Comparison of ENCODE assay signal across 8 cellular contexts in the genomic region with DNA sequence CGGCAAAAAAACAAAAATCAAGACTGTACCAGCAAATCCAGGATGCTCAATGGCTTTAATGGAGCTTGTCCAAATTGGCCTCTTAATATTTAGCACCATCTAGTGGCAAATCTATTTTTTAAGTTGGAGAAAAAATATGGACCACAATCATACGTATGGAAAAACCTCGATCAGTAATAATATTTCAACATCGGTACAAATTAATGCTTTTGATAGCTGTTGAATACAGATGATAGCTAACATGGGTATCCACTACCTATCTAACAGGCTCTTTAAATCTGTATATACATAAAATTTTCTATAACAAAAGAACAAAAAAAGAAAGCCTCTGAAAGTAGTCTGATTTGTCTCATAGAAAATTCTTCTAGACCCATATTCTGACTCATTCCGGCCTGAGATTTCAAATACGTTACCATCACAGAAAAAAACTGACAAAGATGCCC. TPM values are rescaled to one million over a fixed set of nuclear protein-coding genes. Genes with fewer than 3 reads are reported as not detected.
DNase-seq lines count a peak whose midpoint lies in the region; ATAC-seq and TF ChIP-seq lines count a peak whose summit lies in the region.

No MANE protein-coding gene starts in this region.

- CTCF ChIA-PET in HEK293T (lab: Yijun Ruan, JAX), result interaction anchor here (0.6 to 4.4 kb wide), 10 partner anchors 12 to 260 kb away, joined by 3 to 60 read pairs (median 5); partner anchors contain the start of gene STK17A

- TF ChIP-seq POLR2A in breast epithelium (IDR thresholded peaks at IDR 0.05) (no peak), transverse colon (IDR thresholded peaks at IDR 0.05) (no peak)

- peak; percentile 85 for ATAC-seq in left lobe of liver
- no peak for ATAC-seq in GM21367 (IDR thresholded peaks at IDR 0.05; ENCODE audit: unreplicated experiment)

- POLR2A ChIA-PET in HEK293T (lab: Yijun Ruan, JAX), result interaction anchor here (1.4 to 2.8 kb wide), 2 partner anchors 29 to 117 kb away, joined by 3 to 14 read pairs; partner anchors contain the start of genes COA1 and STK17A

- H3K4me3 ChIP-seq in breast epithelium (no peak overlapping the region), transverse colon (no peak overlapping the region)

- H3K9me3 ChIP-seq in breast epithelium (no peaks in the 10 kb centered on the region), transverse colon (no peaks in the 10 kb centered on the region)

- TF ChIP-seq CTCF in breast epithelium (IDR thresholded peaks at IDR 0.05) (peak; percentile 44 to 70 (median 61)), transverse colon (IDR thresholded peaks at IDR 0.05) (peak; percentile 63 to 82 (median 70))

- intact Hi-C loops in breast epithelium (cut with DNase I; ENCODE audit: low total_unique reads) (no loop called here), transverse colon (cut with DNase I; ENCODE audit: low total_unique reads) (loop anchor here (2.0 kb wide), 1 partner anchor 117 kb away; the partner anchor contains the start of gene STK17A)

- no peak for TF ChIP-seq EP300 in transverse colon (IDR thresholded peaks at IDR 0.05; ENCODE audit: low read depth)

- H3K27ac ChIP-seq in breast epithelium (no peak overlapping the region), transverse colon (no peak overlapping the region)

- in situ Hi-C loops in transverse colon (cut with MboI; ENCODE audit: low pct_ligation_motif_present in 1 of 4, low pct_unique_long_range_greater_than_20kb in 1 of 4, low sequenced_read_pairs in 3 of 4), result loop anchor here in 3 of 4 donors (10.0 to 25.0 kb wide), 4 partner anchors 115 to 763 kb away; partner anchors contain the start of genes MRPL32 (in 2 of the 3), PSMA2 (in 2 of the 3) and STK17A (in 1 of the 3)

- H3K27me3 ChIP-seq in breast epithelium, result no peaks in the 10 kb centered on the region
- no peaks in the 10 kb centered on the region for H3K27me3 ChIP-seq in transverse colon

- no peaks in the 10 kb centered on the region for H3K4me1 ChIP-seq in breast epithelium
- H3K4me1 ChIP-seq in transverse colon, result peaks cover 0 to 9% (median 0%) of the 10 kb centered on the region in 4 donors

- DNase-seq in D341Med (ENCODE audit: low spot score), result peak; percentile 47
- DNase-seq in HEK293T (ENCODE audit: extremely low spot score), result peak; percentile 37
- DNase-seq in NCI-H460 (ENCODE audit: extremely low read depth, low read depth), result peak; percentile 59
- DNase-seq in breast epithelium (ENCODE audit: low spot score in 2 of 2), result no peak
- DNase-seq in left lobe of liver (ENCODE audit: low spot score), result no peak
- DNase-seq in transverse colon, result no peak
- DNase-seq in stimulated activated CD4-positive, alpha-beta T cell treated with anti-CD3 and anti-CD28 coated beads, Interleukin-15, amount 100 ng/mL, for 24 hours, result no peak

- H3K36me3 ChIP-seq in breast epithelium (no peaks in the 10 kb centered on the region), transverse colon (no peaks in the 10 kb centered on the region)

- 22 to 30% methylated on average over 6 of the region's 6 CpGs for WGBS in transverse colon (ENCODE audit: low coverage in 1 of 2), 2 donors

TF ChIP-seq in HEK293T, 16 proteins besides CTCF, POLR2A, EP300 and RAD21:
- no peak for TF ChIP-seq HDGF (IDR thresholded peaks at IDR 0.05; ENCODE audit: borderline replicate concordance)
- TF ChIP-seq FOXA1 (IDR thresholded peaks at IDR 0.05), result no peak
- no peak for TF ChIP-seq LEF1 (IDR thresholded peaks at IDR 0.05; ENCODE audit: borderline replicate concordance)
- TF ChIP-seq ELF4 (IDR thresholded peaks at IDR 0.05), result no peak
- no peak for TF ChIP-seq ZNF384 (IDR thresholded peaks at IDR 0.05)
- no peak for TF ChIP-seq SP1 (IDR thresholded peaks at IDR 0.05)
- TF ChIP-seq FOXM1 (IDR thresholded peaks at IDR 0.05; ENCODE audit: borderline replicate concordance), result no peak
- TF ChIP-seq CTBP1 (IDR thresholded peaks at IDR 0.05; ENCODE audit: borderline replicate concordance), result no peak
- TF ChIP-seq, protein P1, sequence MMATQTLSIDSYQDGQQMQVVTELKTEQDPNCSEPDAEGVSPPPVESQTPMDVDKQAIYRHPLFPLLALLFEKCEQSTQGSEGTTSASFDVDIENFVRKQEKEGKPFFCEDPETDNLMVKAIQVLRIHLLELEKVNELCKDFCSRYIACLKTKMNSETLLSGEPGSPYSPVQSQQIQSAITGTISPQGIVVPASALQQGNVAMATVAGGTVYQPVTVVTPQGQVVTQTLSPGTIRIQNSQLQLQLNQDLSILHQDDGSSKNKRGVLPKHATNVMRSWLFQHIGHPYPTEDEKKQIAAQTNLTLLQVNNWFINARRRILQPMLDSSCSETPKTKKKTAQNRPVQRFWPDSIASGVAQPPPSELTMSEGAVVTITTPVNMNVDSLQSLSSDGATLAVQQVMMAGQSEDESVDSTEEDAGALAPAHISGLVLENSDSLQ (IDR thresholded peaks at IDR 0.05), result no peak
- no peak for TF ChIP-seq BHLHE40 (IDR thresholded peaks at IDR 0.05; ENCODE audit: borderline replicate concordance)
- TF ChIP-seq ARNT (IDR thresholded peaks at IDR 0.05), result no peak
- TF ChIP-seq L3MBTL2 (conservative IDR thresholded peaks at IDR 0.05), result no peak
- no peak for TF ChIP-seq SUZ12 (IDR thresholded peaks at IDR 0.05)
TF ChIP-seq in HEK293T: peak in this region for 0.

RNA-seq across cellular contexts. Expression of gene COA1, which starts 29.2 kb away (rescaled TPM):
- total RNA-seq in NCI-H460 (2014; rRNA removed; shearing (Covaris generic)), result 141 and 171 TPM in 2 replicates
- polyA plus RNA-seq in NCI-H460 (2014; cell fraction: nucleus; rRNA removed), result 117 and 167 TPM in 2 replicates
- total RNA-seq in breast epithelium, result 10 to 100 TPM; 39.0 to 94.3 (median 91.4) TPM
- total RNA-seq in left lobe of liver, result 16.0 TPM
- total RNA-seq in transverse colon, result 10 to 100 TPM; 31.8 to 53.2 (median 39.8) TPM

RNA-seq across cellular contexts. Expression of gene BLVRA, which starts 58.4 kb away (rescaled TPM):
- total RNA-seq in NCI-H460 (2014; rRNA removed; shearing (Covaris generic)), result 68.1 and 85.1 TPM in 2 replicates
- 43.0 and 53.9 TPM in 2 replicates for polyA plus RNA-seq in NCI-H460 (2014; cell fraction: nucleus; rRNA removed)
- 10 to 100 TPM; 56.9 to 80.6 (median 62.9) TPM for total RNA-seq in breast epithelium
- total RNA-seq in left lobe of liver, result 4.0 TPM
- total RNA-seq in transverse colon, result 100 to 1,000 TPM in 1 of 4 donors, 10 to 100 TPM in 2, 1 to 10 TPM in 1; 1.5 to 119 (median 15.9) TPM

Comparison
In these comparisons a context has a peak if more than half of its experiments do, and no peak if none do; other contexts are left out.
1. DNase-seq: peak in D341Med (single experiment), HEK293T (single experiment) and NCI-H460 (single experiment); none in breast epithelium (0 of 2), left lobe of liver (single experiment), transverse colon (single experiment) and stimulated activated CD4-positive, alpha-beta T cell treated with anti-CD3 and anti-CD28 coated beads, Interleukin-15, amount 100 ng/mL, for 24 hours (single experiment).